7 cellular contexts compared by ENCODE assay signal in the genomic region with DNA sequence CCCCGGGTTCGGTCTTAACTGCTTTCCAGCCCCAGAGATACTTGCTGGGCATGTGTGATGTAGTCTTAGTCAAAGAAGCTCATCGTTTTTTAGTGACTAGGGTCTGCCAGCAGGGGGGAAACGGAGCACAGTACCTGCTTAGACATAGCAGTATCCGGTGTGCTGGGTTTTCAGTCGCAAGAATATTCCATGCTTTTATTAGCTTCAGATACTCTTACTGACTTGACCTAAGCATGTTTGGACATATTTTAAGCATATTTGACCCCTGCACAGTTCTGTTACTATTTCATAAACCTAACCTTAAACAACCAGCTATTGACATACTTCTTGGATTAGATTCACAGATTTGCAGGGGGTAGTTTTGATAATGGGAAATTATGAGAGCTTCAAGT.
DNase-seq lines count a peak whose midpoint lies in the region; ATAC-seq and TF ChIP-seq lines count a peak whose summit lies in the region.

No MANE protein-coding gene starts in this region.

- DNase-seq in GM13976 (ENCODE audit: low spot score) (peak; percentile 57), NCI-H1930 (lab: John Stamatoyannopoulos, UW) (peak; percentile 22 to 32), T1000 (lab: John Stamatoyannopoulos, UW) (peak; percentile 28), brain microvascular endothelial cell (peak; percentile 79), left kidney (ENCODE audit: low read depth, low spot score) (peak; percentile 90)
- DNase-seq in stimulated activated CD8-positive, alpha-beta memory T cell treated with anti-CD3 and anti-CD28 coated beads, Interleukin-12 subunit alpha, Interleukin-12 subunit beta, amount 100 ng/mL, for 1 hour (ENCODE audit: low read depth): peak; percentile 34

- in situ Hi-C loops in GM13976 (cut with MboI; ENCODE audit: low sequenced_read_pairs, unreplicated experiment) (loop anchor here (10.0 kb wide), 1 partner anchor 120 kb away; no protein-coding TSS in a partner anchor), brain microvascular endothelial cell (cut with HindIII; ENCODE audit: low pct_ligation_motif_present, low sequenced_read_pairs) (no loop called here)

- H3K27me3 ChIP-seq in brain microvascular endothelial cell (replicated peaks): no peaks in the 10 kb centered on the region

- peak; percentile 34 for TF ChIP-seq CTCF in GM13976 (IDR thresholded peaks at IDR 0.05; ENCODE audit: borderline replicate concordance, control extremely low read depth, extremely low read depth, insufficient read depth, missing control alignments)
- peak; percentile 80 for TF ChIP-seq CTCF in brain microvascular endothelial cell (IDR thresholded peaks at IDR 0.05; ENCODE audit: low read depth, low read length, missing control alignments)

- ATAC-seq in HG02870 (IDR thresholded peaks at IDR 0.05; ENCODE audit: unreplicated experiment): peak; percentile 31

- peak overlapping the region; percentile 75 for H3K4me3 ChIP-seq in brain microvascular endothelial cell (ENCODE audit: low read depth, low read length)

- peak overlapping the region; percentile 92 for H3K27ac ChIP-seq in brain microvascular endothelial cell

- H3K36me3 ChIP-seq in brain microvascular endothelial cell (replicated peaks): peaks cover 2% of the 10 kb centered on the region

Comparison
In these comparisons a context has a peak if more than half of its experiments do, and no peak if none do; other contexts are left out.
1. Peak in every context shown above with its lines: DNase-seq, ATAC-seq, H3K4me3 ChIP-seq and H3K27ac ChIP-seq.
2. DNase-seq: peak in every context shown above with its lines; median percentile 90 in left kidney; 79 in brain microvascular endothelial cell; 57 in GM13976; 34 in stimulated activated CD8-positive, alpha-beta memory T cell treated with anti-CD3 and anti-CD28 coated beads, Interleukin-12 subunit alpha, Interleukin-12 subunit beta, amount 100 ng/mL, for 1 hour; 28 in T1000; 27 in NCI-H1930.